ENCODE assay signal across 15 cellular contexts in the genomic region with DNA sequence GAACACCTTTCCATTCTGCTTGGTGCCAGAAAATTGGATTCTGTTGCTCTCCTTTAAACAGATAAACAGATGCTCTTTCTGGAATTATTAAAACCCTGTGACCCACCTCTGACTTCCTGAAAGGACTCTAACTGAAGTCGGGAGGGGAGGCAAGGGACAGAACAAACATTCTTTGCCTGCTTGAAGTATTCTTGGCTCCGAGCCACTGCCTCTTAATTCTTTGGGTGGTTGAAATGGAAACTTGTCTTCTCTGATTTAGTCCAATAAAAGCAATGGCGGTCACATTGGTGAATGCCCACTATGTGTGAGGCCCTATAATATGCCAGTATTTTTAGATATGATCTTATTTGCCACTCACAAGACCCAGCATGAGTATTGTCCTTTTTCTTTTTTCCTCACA.
A peak's percentile ranks its signal among the peaks of the same experiment; 100 is the strongest.
DNase-seq lines count a peak whose midpoint lies in the region; ATAC-seq and TF ChIP-seq lines count a peak whose summit lies in the region.
"Had no signal": no experiment of that assay in that cellular context is flagged by ENCODE, and none has a peak within 500 bp of the region (broad histone marks: within the 10 kb centered on the region; RNA-seq: fewer than 3 reads in every experiment).

No MANE protein-coding gene starts in this region.

- no peaks in the 10 kb centered on the region for H3K4me1 ChIP-seq in testis

- 45 to 53% methylated on average over 3 of the region's 3 CpGs for WGBS in testis, 2 donors

- intact Hi-C loops in testis (cut with DNase I; ENCODE audit: low total_unique reads) = no loop called here

- no peak for TF ChIP-seq CTCF in testis (IDR thresholded peaks at IDR 0.05)

- peak; percentile 17 for DNase-seq in GM03348 (ENCODE audit: low spot score)
- peak; percentile 87 for DNase-seq in SK-MEL-5 (ENCODE audit: low read depth, low spot score)
- DNase-seq in foreskin melanocyte = peak; percentile 53
- DNase-seq in testis = peak; percentile 21
- DNase-seq in NCI-H2107 treated with DMSO at 0.1 percent for 48 hours (lab: John Stamatoyannopoulos, UW; ENCODE audit: unreplicated experiment) = no peak
- no peak for DNase-seq in activated T-cell treated with anti-CD3 and anti-CD28 coated beads, Interleukin-2, amount 50 U/mL, for 48 hours
- no peak for DNase-seq in NCI-H1436 (lab: John Stamatoyannopoulos, UW)
- DNase-seq: activated naive CD4-positive, alpha-beta T cell treated with anti-CD3 and anti-CD28 coated beads, Interleukin-2, amount 10 ng/mL, durations not matched to agents 7 days and 5 days; NCI-H187 treated with DMSO at 0.1 percent for 48 hours; NCI-H748 treated with DMSO at 0.1 percent for 48 hours; stimulated activated naive CD4-positive, alpha-beta T cell treated with Interleukin-2 at 50 U/mL for 16 hours had no signal

- no peak overlapping the region for H3K27ac ChIP-seq in testis
- H3K27ac ChIP-seq: gastroesophageal sphincter had no signal

- no peaks in the 10 kb centered on the region for H3K36me3 ChIP-seq in testis (ENCODE audit: low read depth, missing control alignments)
- H3K36me3 ChIP-seq: gastroesophageal sphincter had no signal

- no peak overlapping the region for H3K4me3 ChIP-seq in testis
- H3K4me3 ChIP-seq: gastroesophageal sphincter, smooth muscle cell had no signal

- ATAC-seq in HG02938 (IDR thresholded peaks at IDR 0.05; ENCODE audit: unreplicated experiment) = no peak
- ATAC-seq: activated CD4-positive, CD25-positive, alpha-beta regulatory T cell treated with anti-CD3 and anti-CD28 coated beads, Interleukin-2, amount 50 U/mL, for 24 hours; gastroesophageal sphincter had no signal

- H3K9me3 ChIP-seq in testis = no peaks in the 10 kb centered on the region
- H3K9me3 ChIP-seq: gastroesophageal sphincter had no signal

- no peaks in the 10 kb centered on the region for H3K27me3 ChIP-seq in testis
- H3K27me3 ChIP-seq: gastroesophageal sphincter had no signal

- no peak for TF ChIP-seq POLR2A in testis (IDR thresholded peaks at IDR 0.05)

- in situ Hi-C loops in SK-MEL-5 (cut with HindIII; ENCODE audit: low pct_unique_long_range_greater_than_20kb, low sequenced_read_pairs) = no loop called here

Comparison
In these comparisons a context has a peak if more than half of its experiments do, and no peak if none do; other contexts are left out.
1. DNase-seq: peak in GM03348 (single experiment), SK-MEL-5 (single experiment), foreskin melanocyte (single experiment) and testis (single experiment); none in NCI-H2107 treated with DMSO at 0.1 percent for 48 hours (single experiment), activated T-cell treated with anti-CD3 and anti-CD28 coated beads, Interleukin-2, amount 50 U/mL, for 48 hours (0 of 2) and NCI-H1436 (single experiment).